Comparison of ENCODE assay signal across 2 cellular contexts in genomic region chr5:140571105-140571504, GRCh38.
A peak's percentile ranks its signal among the peaks of the same experiment; 100 is the strongest.
TF ChIP-seq lines count a peak whose summit lies in the region.

No MANE protein-coding gene starts in this region.

TF ChIP-seq in liver, 16 proteins besides CTCF, POLR2A, EP300 and RAD21:
- TF ChIP-seq RXRA (IDR thresholded peaks at IDR 0.05) (peak; percentile 78 to 90), NR2F2 (IDR thresholded peaks at IDR 0.05) (peak; percentile 88), SP1 (IDR thresholded peaks at IDR 0.05) (peak; percentile 65), FOXA1 (IDR thresholded peaks at IDR 0.05) (no peak)
TF ChIP-seq in liver: peak in this region for 3.

TF ChIP-seq in HepG2, 621 proteins besides CTCF, POLR2A, EP300 and RAD21:
- TF ChIP-seq TCF7 (IDR thresholded peaks at IDR 0.05; ENCODE audit: low read depth) (no peak), ZNF605 (CRISPR knock-in tag; IDR thresholded peaks at IDR 0.05) (no peak), TRAFD1 (CRISPR knock-in tag; IDR thresholded peaks at IDR 0.05; ENCODE audit: borderline replicate concordance) (no peak), RXRA (CRISPR knock-in tag; IDR thresholded peaks at IDR 0.05) (no peak), TBX2 (CRISPR knock-in tag; IDR thresholded peaks at IDR 0.05; ENCODE audit: borderline replicate concordance) (no peak), ZNF672 (CRISPR knock-in tag; IDR thresholded peaks at IDR 0.05) (no peak), ZNF552 (CRISPR knock-in tag; IDR thresholded peaks at IDR 0.05; ENCODE audit: borderline replicate concordance) (no peak), HHEX (CRISPR knock-in tag; IDR thresholded peaks at IDR 0.05) (no peak), MIXL1 (CRISPR knock-in tag; IDR thresholded peaks at IDR 0.05) (no peak), BCL3 (CRISPR knock-in tag; IDR thresholded peaks at IDR 0.05) (no peak), RBM39 (IDR thresholded peaks at IDR 0.05; ENCODE audit: low read depth, low read length, poor library complexity, severe bottlenecking) (no peak), ZNF790 (CRISPR knock-in tag; IDR thresholded peaks at IDR 0.05; ENCODE audit: borderline replicate concordance) (no peak)
